In the genomic region with DNA sequence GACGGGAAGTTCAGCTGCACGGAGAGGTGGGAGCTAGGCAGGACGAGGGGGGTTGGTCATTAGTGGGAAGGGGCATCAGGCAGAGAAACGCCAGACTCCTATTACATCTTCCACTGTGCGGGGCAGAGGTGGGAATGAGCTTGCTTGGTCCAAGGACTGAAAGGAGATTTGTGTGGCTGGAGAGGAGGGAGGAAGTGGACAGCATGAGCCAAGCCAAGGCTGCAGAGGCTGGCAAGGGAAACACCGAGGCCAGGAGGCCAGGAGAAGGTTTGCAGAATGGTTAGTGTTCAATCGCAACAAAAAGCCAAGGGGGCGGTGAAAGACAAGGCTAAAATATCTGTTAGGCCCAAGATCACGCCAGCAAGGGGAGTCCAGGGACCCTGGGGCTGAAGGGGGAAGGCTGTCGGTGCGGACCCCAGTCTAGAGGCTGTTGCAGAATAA, we compare ENCODE assay signal across 9 cellular contexts.
A peak's percentile ranks its signal among the peaks of the same experiment; 100 is the strongest.
DNase-seq lines count a peak whose midpoint lies in the region; ATAC-seq and TF ChIP-seq lines count a peak whose summit lies in the region.
"Had no signal": no experiment of that assay in that cellular context is flagged by ENCODE, and none has a peak within 500 bp of the region (broad histone marks: within the 10 kb centered on the region; RNA-seq: fewer than 3 reads in every experiment).

No MANE protein-coding gene starts in this region.

- H2BK12ac ChIP-seq in H9 (ENCODE audit: insufficient read length, low read depth, low read length) = no peak overlapping the region

- peak overlapping the region in 1 of 2 experiments; percentile 14; a peak in 1 of 5 replicates for H3K4me3 Mint-ChIP-seq in H9
- peak overlapping the region; percentile 48 for H3K4me3 Mint-ChIP-seq in natural killer cell

- H3K27me3 Mint-ChIP-seq in H9 (ENCODE audit: low read depth) = peaks cover 14% of the 10 kb centered on the region
- H3K27me3 Mint-ChIP-seq in natural killer cell (ENCODE audit: low read depth in 2 of 2) = peaks cover 0 to 4% of the 10 kb centered on the region in 2 donors

- H3K9me3 ChIP-seq in H9 (ENCODE audit: control insufficient read depth, low read depth, low read length) = no peaks in the 10 kb centered on the region

- H2BK120ac ChIP-seq in H9 (ENCODE audit: low read depth, low read length, poor library complexity, severe bottlenecking) = no peak overlapping the region

- H3K27ac Mint-ChIP-seq in H9 = peak overlapping the region in 2 of 3 experiments; percentile 65 to 84; a peak in 4 of 7 replicates
- H3K27ac Mint-ChIP-seq in natural killer cell = peak overlapping the region; percentile 67 to 78

- H3K4ac ChIP-seq in H9 (ENCODE audit: low read depth, low read length) = no peak overlapping the region

- no peak overlapping the region for H4K91ac ChIP-seq in H9 (ENCODE audit: insufficient read length, low read depth, low read length)

- intact Hi-C loops in natural killer cell (cut with micrococcal nuclease) = no loop called here

- peak; percentile 30 for DNase-seq in H9
- no peak for DNase-seq in natural killer cell
- DNase-seq in iPS-NIHi11 (ENCODE audit: low spot score) = no peak
- no peak for DNase-seq in NCI-H510A treated with DMSO at 0.1 percent for 48 hours (lab: John Stamatoyannopoulos, UW)
- DNase-seq in germinal center (ENCODE audit: low spot score) = no peak
- no peak for DNase-seq in SHP77 treated with DMSO at 0.1 percent for 48 hours (lab: John Stamatoyannopoulos, UW)
- DNase-seq: kidney had no signal

- H3K79me2 ChIP-seq in ACC112 (ENCODE audit: control insufficient read depth, insufficient read depth, low read length, unreplicated experiment) (no peaks in the 10 kb centered on the region), H9 (ENCODE audit: insufficient read depth, low read length) (no peaks in the 10 kb centered on the region)

- no peaks in the 10 kb centered on the region for H3K36me3 ChIP-seq in ACC112 (ENCODE audit: insufficient read depth, low read length)

- no peak overlapping the region for H3K4me2 ChIP-seq in H9 (ENCODE audit: insufficient read depth, insufficient read length, low read length)

- H3K4me1 Mint-ChIP-seq in H9 (peaks cover 31 to 38% of the 10 kb centered on the region in 2 experiments), natural killer cell (peaks cover 25 to 28% of the 10 kb centered on the region in 2 donors)

- H3K36me3 Mint-ChIP-seq in H9 (ENCODE audit: insufficient read depth in 1 of 3, low read depth in 3 of 3) (peaks cover 3 to 14% (median 8%) of the 10 kb centered on the region in 3 experiments), natural killer cell (no peaks in the 10 kb centered on the region)

- H3K56ac ChIP-seq in H9 (ENCODE audit: insufficient read length, low read depth, low read length) = no peak overlapping the region

- ATAC-seq in natural killer cell = no peak

- H3K9ac ChIP-seq in H9 (ENCODE audit: extremely low read depth, insufficient read length, low read length) = no peak overlapping the region

- H3K4me1 ChIP-seq in ACC112 (ENCODE audit: control insufficient read depth, insufficient read depth, low read length, unreplicated experiment) = peaks cover 44% of the 10 kb centered on the region
- no peaks in the 10 kb centered on the region for H3K4me1 ChIP-seq in H9 (ENCODE audit: insufficient read depth, low read length)

- TF ChIP-seq CTCF in H9 (conservative IDR thresholded peaks at IDR 0.05) (no peak), natural killer cell (IDR thresholded peaks at IDR 0.05) (no peak)

- no peaks in the 10 kb centered on the region for H3K79me1 ChIP-seq in H9 (ENCODE audit: insufficient read depth, low read depth, low read length, poor library complexity, severe bottlenecking)

- H2AFZ ChIP-seq in ACC112 (ENCODE audit: low read length, unreplicated experiment) = no peak overlapping the region
- H2AFZ ChIP-seq in H9 (ENCODE audit: low read length) = no peak overlapping the region

- H2AK5ac ChIP-seq in H9 (ENCODE audit: insufficient read length, low read length) = no peak overlapping the region

- no peak overlapping the region for H3K4me3 ChIP-seq in ACC112 (ENCODE audit: low read depth, low read length)

- H3K27ac ChIP-seq in ACC112 (ENCODE audit: low read depth, low read length) (peak overlapping the region; percentile 3; the same call in 1 of the 2 replicates), H9 (ENCODE audit: insufficient read length, low read depth, low read length) (no peak overlapping the region), angular gyrus (ENCODE audit: low read depth, low read length) (peak overlapping the region; percentile 4)

- H3K23ac ChIP-seq in H9 (ENCODE audit: insufficient read length, low read depth, low read length) = no peak overlapping the region

- no peak overlapping the region for H4K8ac ChIP-seq in H9 (replicated peaks; ENCODE audit: insufficient read length, low read depth, low read length)

- H3K9me3 Mint-ChIP-seq in H9 (peaks cover 10 to 15% of the 10 kb centered on the region in 2 experiments), natural killer cell (no peaks in the 10 kb centered on the region)

- no peak overlapping the region for H2BK15ac ChIP-seq in H9 (ENCODE audit: low read depth, low read length)

- no peak overlapping the region for H2BK20ac ChIP-seq in H9 (ENCODE audit: low read depth, low read length, poor library complexity, severe bottlenecking)

- WGBS in H9 (ENCODE audit: extremely low coverage, insufficient read length, low lambda C conversion rate) = no CpG with 5 or more reads among the region's 11 CpGs

- H3K14ac ChIP-seq in H9 (ENCODE audit: insufficient read depth, low read length) = no peak overlapping the region

- no peak overlapping the region for H3K18ac ChIP-seq in H9 (ENCODE audit: insufficient read length, low read depth, low read length)

- no peak overlapping the region for H4K5ac ChIP-seq in H9 (ENCODE audit: insufficient read length, low read depth, low read length)

- H3T11ph ChIP-seq in H9 (ENCODE audit: low read length) = no peak overlapping the region

- no peaks in the 10 kb centered on the region for H3K23me2 ChIP-seq in H9 (ENCODE audit: insufficient read length, low read depth, low read length, poor library complexity, severe bottlenecking)

- H2BK5ac ChIP-seq in H9 (ENCODE audit: insufficient read length, low read length) = no peak overlapping the region

- H3K27me3 ChIP-seq in ACC112 (ENCODE audit: insufficient read depth, low read length) = no peaks in the 10 kb centered on the region
- H3K27me3 ChIP-seq in H9 (ENCODE audit: insufficient read depth, low read length) = no peaks in the 10 kb centered on the region

- no peaks in the 10 kb centered on the region for H4K20me1 ChIP-seq in H9 (ENCODE audit: control insufficient read depth, insufficient read depth, insufficient read length)
